ENCODE assay signal across 24 cellular contexts in the genomic region with DNA sequence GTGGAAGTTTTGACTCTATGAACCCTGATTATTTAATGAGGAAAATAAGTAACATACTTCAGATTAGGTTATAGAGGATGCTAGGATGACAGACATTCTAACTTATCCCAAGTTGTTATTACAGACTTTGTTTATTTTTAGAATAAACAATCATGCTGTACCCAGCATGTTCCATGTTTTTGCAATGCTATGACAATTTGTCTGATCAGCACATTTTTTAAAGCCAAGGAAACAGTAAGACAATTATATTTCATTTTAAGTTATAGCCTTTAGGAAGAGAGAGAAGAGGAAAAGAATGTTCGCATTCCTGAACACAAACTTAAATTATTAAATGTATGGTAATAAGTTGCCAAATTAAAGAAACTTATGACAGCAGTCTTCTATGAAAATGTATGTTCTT.
"Had no signal": no experiment of that assay in that cellular context is flagged by ENCODE, and none has a peak within 500 bp of the region (broad histone marks: within the 10 kb centered on the region; RNA-seq: fewer than 3 reads in every experiment).

No MANE protein-coding gene starts in this region.

- ATAC-seq: gastroesophageal sphincter; left lung; lower lobe of right lung; mucosa of descending colon; naive thymus-derived CD8-positive, alpha-beta T cell; stimulated activated effector memory CD8-positive, alpha-beta T cell treated with anti-CD3 and anti-CD28 coated beads, Interleukin-12 subunit alpha, Interleukin-12 subunit beta, amount 100 ng/mL, for 72 hours; stimulated activated naive CD8-positive, alpha-beta T cell treated with anti-CD3 and anti-CD28 coated beads, Interleukin-15, Interleukin-2, amounts not matched to agents 100 U/mL and 50 U/mL, for 24 hours had no signal

- H3K36me3 Mint-ChIP-seq: stimulated activated effector memory CD8-positive, alpha-beta T cell treated with anti-CD3 and anti-CD28 coated beads, Interleukin-12 subunit alpha, Interleukin-12 subunit beta, amount 100 ng/mL, for 72 hours; type B pancreatic cell had no signal

- H3K4me1 Mint-ChIP-seq: endodermal cell; naive thymus-derived CD8-positive, alpha-beta T cell; neural crest cell; stimulated activated effector memory CD8-positive, alpha-beta T cell treated with anti-CD3 and anti-CD28 coated beads, Interleukin-12 subunit alpha, Interleukin-12 subunit beta, amount 100 ng/mL, for 72 hours had no signal

- H3K9me3 ChIP-seq: gastroesophageal sphincter, left lung, lower lobe of right lung, mucosa of descending colon, ovary, right atrium auricular region, thyroid gland had no signal

- DNase-seq: effector CD4-positive, alpha-beta T cell; endodermal cell; erythroblast; glutamatergic neuron; islet precursor cell; left lung; lower lobe of right lung; mucosa of descending colon; naive thymus-derived CD8-positive, alpha-beta T cell; ovary; small intestine; stimulated activated CD4-positive, alpha-beta T cell treated with anti-CD3 and anti-CD28 coated beads, Interleukin-4, amount 100 ng/mL, for 1 hour; stimulated activated CD8-positive, alpha-beta memory T cell treated with anti-CD3 and anti-CD28 coated beads, Interleukin-4, amount 100 ng/mL, for 48 hours; stimulated activated naive CD8-positive, alpha-beta T cell treated with anti-CD3 and anti-CD28 coated beads, Interleukin-15, Interleukin-2, amounts not matched to agents 100 U/mL and 50 U/mL, for 24 hours; thyroid gland had no signal

- H3K4me3 ChIP-seq: coronary artery, gastroesophageal sphincter, left lung, lower lobe of right lung, mucosa of descending colon, ovary, right atrium auricular region, suprapubic skin, thyroid gland had no signal

- H3K4me1 ChIP-seq: gastroesophageal sphincter, left lung, lower lobe of right lung, right atrium auricular region, suprapubic skin, thyroid gland had no signal

- FAIRE-seq: endothelial cell of umbilical vein, urothelium cell line had no signal

- H3K27me3 ChIP-seq: gastroesophageal sphincter, left lung, ovary, right atrium auricular region, suprapubic skin, thyroid gland had no signal

- H3K36me3 ChIP-seq: gastroesophageal sphincter, left lung, lower lobe of right lung, ovary, right atrium auricular region, suprapubic skin, thyroid gland had no signal

- H3K4me3 Mint-ChIP-seq: endodermal cell; naive thymus-derived CD8-positive, alpha-beta T cell; neural crest cell; stimulated activated effector memory CD8-positive, alpha-beta T cell treated with anti-CD3 and anti-CD28 coated beads, Interleukin-12 subunit alpha, Interleukin-12 subunit beta, amount 100 ng/mL, for 72 hours; type B pancreatic cell had no signal

- H3K9me3 Mint-ChIP-seq: endodermal cell; neural crest cell; stimulated activated effector memory CD8-positive, alpha-beta T cell treated with anti-CD3 and anti-CD28 coated beads, Interleukin-12 subunit alpha, Interleukin-12 subunit beta, amount 100 ng/mL, for 72 hours; type B pancreatic cell had no signal

- H3K27ac Mint-ChIP-seq: endodermal cell; naive thymus-derived CD8-positive, alpha-beta T cell; stimulated activated effector memory CD8-positive, alpha-beta T cell treated with anti-CD3 and anti-CD28 coated beads, Interleukin-12 subunit alpha, Interleukin-12 subunit beta, amount 100 ng/mL, for 72 hours; type B pancreatic cell had no signal

- H3K27me3 Mint-ChIP-seq: type B pancreatic cell had no signal

- H3K27ac ChIP-seq: coronary artery, gastroesophageal sphincter, left lung, lower lobe of right lung, ovary, right atrium auricular region, suprapubic skin, thyroid gland had no signal
